In the genomic region with DNA sequence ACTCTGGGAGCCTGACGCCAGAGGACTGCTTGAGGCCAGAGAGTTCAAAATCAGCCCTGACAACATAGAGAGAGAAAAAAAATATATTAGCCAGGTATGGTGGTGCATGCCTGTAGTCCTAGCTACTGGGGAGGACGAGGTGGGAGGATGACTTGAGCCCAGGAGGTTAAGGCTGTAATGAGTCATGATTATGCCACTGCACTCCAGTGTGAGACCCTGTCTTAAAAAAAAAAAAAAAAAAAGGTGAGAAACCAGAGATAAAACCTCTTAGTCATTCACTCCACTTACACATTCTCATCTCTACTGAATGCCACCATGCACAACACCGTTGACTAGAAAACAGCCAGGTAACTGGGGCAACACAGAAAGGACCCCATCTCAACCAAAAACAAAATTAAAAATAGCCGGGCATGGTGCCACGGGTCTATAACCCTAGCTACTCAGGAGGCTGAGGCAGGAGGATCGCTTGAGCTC, we compare ENCODE assay signal across 8 cellular contexts.
A peak's percentile ranks its signal among the peaks of the same experiment; 100 is the strongest.
DNase-seq lines count a peak whose midpoint lies in the region; ATAC-seq, FAIRE-seq and TF ChIP-seq lines count a peak whose summit lies in the region.

No MANE protein-coding gene starts in this region.

- no peak overlapping the region for H3K4me3 Mint-ChIP-seq in activated T-helper 2 cell treated with anti-CD3 and anti-CD28 coated beads, Interferon-gamma antibody, Interleukin-2, Interleukin-4, amounts not matched to agents 10 μg/mL and 5 μg/mL and 100 μg/mL, durations not matched to agents 14 hours and 24 hours and 36 hours (ENCODE audit: low read depth)

- no peaks in the 10 kb centered on the region for H3K9me3 ChIP-seq in gastrocnemius medialis

- H3K4me3 ChIP-seq in gastrocnemius medialis, result no peak overlapping the region

- no peaks in the 10 kb centered on the region for H3K27me3 ChIP-seq in gastrocnemius medialis

- peak overlapping the region; percentile 36 for H3K27ac Mint-ChIP-seq in activated T-helper 2 cell treated with anti-CD3 and anti-CD28 coated beads, Interferon-gamma antibody, Interleukin-2, Interleukin-4, amounts not matched to agents 10 μg/mL and 5 μg/mL and 100 μg/mL, durations not matched to agents 14 hours and 24 hours and 36 hours

- peak overlapping the region; percentile 75 to 85 (median 84) for H3K27ac ChIP-seq in gastrocnemius medialis

- intact Hi-C loops in activated T-helper 2 cell treated with anti-CD3 and anti-CD28 coated beads, Interferon-gamma antibody, Interleukin-2, Interleukin-4, amounts not matched to agents 10 μg/mL and 5 μg/mL and 100 μg/mL, durations not matched to agents 14 hours and 24 hours and 36 hours (cut with micrococcal nuclease), result loop anchor here (1.0 to 2.0 kb wide), 3 partner anchors 15 to 49 kb away; no protein-coding TSS in a partner anchor
- intact Hi-C loops in gastrocnemius medialis (cut with DNase I; ENCODE audit: low total_unique reads), result loop anchor here (5.0 kb wide), 1 partner anchor 54 kb away; no protein-coding TSS in a partner anchor

- peaks cover 7% of the 10 kb centered on the region for H3K9me3 Mint-ChIP-seq in activated T-helper 2 cell treated with anti-CD3 and anti-CD28 coated beads, Interferon-gamma antibody, Interleukin-2, Interleukin-4, amounts not matched to agents 10 μg/mL and 5 μg/mL and 100 μg/mL, durations not matched to agents 14 hours and 24 hours and 36 hours

- H3K36me3 ChIP-seq in gastrocnemius medialis, result peaks cover 0 to 6% of the 10 kb centered on the region in 2 donors

- peaks cover 38 to 51% of the 10 kb centered on the region in 2 donors for H3K4me1 ChIP-seq in gastrocnemius medialis

- H3K4me1 Mint-ChIP-seq in activated T-helper 2 cell treated with anti-CD3 and anti-CD28 coated beads, Interferon-gamma antibody, Interleukin-2, Interleukin-4, amounts not matched to agents 10 μg/mL and 5 μg/mL and 100 μg/mL, durations not matched to agents 14 hours and 24 hours and 36 hours (ENCODE audit: low read depth), result peaks cover 24% of the 10 kb centered on the region

- peak; percentile 55 for FAIRE-seq in GM18507 (lab: Jason Lieb, UNC)

- peaks cover 75% of the 10 kb centered on the region for H3K36me3 Mint-ChIP-seq in activated T-helper 2 cell treated with anti-CD3 and anti-CD28 coated beads, Interferon-gamma antibody, Interleukin-2, Interleukin-4, amounts not matched to agents 10 μg/mL and 5 μg/mL and 100 μg/mL, durations not matched to agents 14 hours and 24 hours and 36 hours (ENCODE audit: low read depth)

- in situ Hi-C loops in gastrocnemius medialis (cut with MboI; ENCODE audit: low sequenced_read_pairs in 4 of 4), result loop anchor here in 1 of 4 donors (5.0 kb wide), 1 partner anchor 59 kb away; no protein-coding TSS in a partner anchor

- no peak for TF ChIP-seq CTCF in gastrocnemius medialis (IDR thresholded peaks at IDR 0.05 in 4 of 5, conservative IDR thresholded peaks at IDR 0.05 in 1 of 5)

- no peaks in the 10 kb centered on the region for H3K27me3 Mint-ChIP-seq in activated T-helper 2 cell treated with anti-CD3 and anti-CD28 coated beads, Interferon-gamma antibody, Interleukin-2, Interleukin-4, amounts not matched to agents 10 μg/mL and 5 μg/mL and 100 μg/mL, durations not matched to agents 14 hours and 24 hours and 36 hours (ENCODE audit: low read depth)

- no peak for TF ChIP-seq POLR2A in gastrocnemius medialis (IDR thresholded peaks at IDR 0.05)

- DNase-seq in GM18507 (ENCODE audit: extremely low spot score, insufficient read length, low read depth) (no peak), gastrocnemius medialis (no peak), dedifferentiated amniotic fluid mesenchymal stem cell (ENCODE audit: extremely low spot score) (no peak), KG1 (lab: John Stamatoyannopoulos, UW) (no peak), D341Med (ENCODE audit: low spot score) (no peak)
- no peak for DNase-seq in activated T-helper 2 cell treated with anti-CD3 and anti-CD28 coated beads, Interferon-gamma antibody, Interleukin-2, Interleukin-4, amounts not matched to agents 10 μg/mL and 5 μg/mL and 100 μg/mL, durations not matched to agents 14 hours and 24 hours and 36 hours (ENCODE audit: low spot score)

- ATAC-seq in HG03196 (IDR thresholded peaks at IDR 0.05; ENCODE audit: unreplicated experiment), result peak; percentile 40
- ATAC-seq in gastrocnemius medialis, result no peak
- ATAC-seq in HG02588 (IDR thresholded peaks at IDR 0.05; ENCODE audit: unreplicated experiment), result no peak
